ENCODE assay signal across 1 cellular context in the genomic region with DNA sequence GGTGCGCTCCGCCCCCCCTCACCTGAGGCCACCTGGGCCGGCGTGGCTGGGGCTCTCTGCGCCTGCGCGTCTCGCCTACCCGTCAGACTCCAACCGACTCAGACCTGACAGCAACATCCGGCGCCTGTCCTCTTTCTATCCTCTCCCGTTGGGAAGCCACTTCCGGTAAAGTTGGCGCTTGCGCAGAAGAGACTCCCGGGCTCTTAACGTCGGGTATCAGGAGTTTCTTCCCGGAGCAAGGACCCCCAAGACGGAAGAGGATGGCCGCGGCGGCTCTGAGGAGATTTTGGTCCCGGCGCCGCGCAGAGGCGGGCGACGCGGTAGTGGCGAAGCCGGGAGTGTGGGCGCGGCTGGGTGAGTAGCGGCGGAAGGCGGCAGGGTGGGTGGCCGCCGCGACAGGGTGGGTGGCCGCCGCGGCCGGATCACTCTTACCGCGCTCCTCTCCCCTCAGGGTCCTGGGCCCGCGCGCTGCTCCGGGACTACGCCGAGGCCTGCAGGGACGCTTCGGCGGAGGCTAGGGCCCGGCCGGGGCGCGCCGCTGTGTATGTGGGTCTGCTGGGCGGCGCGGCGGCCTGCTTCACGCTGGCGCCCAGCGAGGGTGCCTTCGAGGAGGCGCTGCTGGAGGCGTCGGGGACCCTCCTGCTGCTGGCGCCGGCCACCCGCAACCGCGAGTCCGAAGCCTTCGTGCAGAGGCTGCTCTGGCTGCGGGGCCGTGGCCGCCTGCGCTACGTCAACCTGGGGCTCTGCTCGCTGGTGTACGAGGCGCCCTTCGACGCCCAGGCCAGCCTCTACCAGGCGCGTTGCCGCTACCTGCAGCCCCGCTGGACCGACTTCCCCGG.
TF ChIP-seq lines count a peak whose summit lies in the region.

A gene (plus strand): TSS at position 249 of the 839 bp plus-strand sequence. CDS start 12 bp downstream, at position 261.
A gene (minus strand): TSS at position 77 of the 839 bp plus-strand sequence. CDS start 229 bp downstream, outside the sequence.

TF ChIP-seq in HepG2, 621 proteins besides CTCF, POLR2A, EP300 and RAD21 (continues in another document):
- TF ChIP-seq, protein P1, sequence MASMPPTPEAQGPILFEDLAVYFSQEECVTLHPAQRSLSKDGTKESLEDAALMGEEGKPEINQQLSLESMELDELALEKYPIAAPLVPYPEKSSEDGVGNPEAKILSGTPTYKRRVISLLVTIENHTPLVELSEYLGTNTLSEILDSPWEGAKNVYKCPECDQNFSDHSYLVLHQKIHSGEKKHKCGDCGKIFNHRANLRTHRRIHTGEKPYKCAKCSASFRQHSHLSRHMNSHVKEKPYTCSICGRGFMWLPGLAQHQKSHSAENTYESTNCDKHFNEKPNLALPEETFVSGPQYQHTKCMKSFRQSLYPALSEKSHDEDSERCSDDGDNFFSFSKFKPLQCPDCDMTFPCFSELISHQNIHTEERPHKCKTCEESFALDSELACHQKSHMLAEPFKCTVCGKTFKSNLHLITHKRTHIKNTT (CRISPR knock-in tag; IDR thresholded peaks at IDR 0.05) = no peak
- TF ChIP-seq MTF2 (CRISPR knock-in tag; IDR thresholded peaks at IDR 0.05; ENCODE audit: borderline replicate concordance) (no peak), ZNF253 (CRISPR knock-in tag; IDR thresholded peaks at IDR 0.05; ENCODE audit: borderline replicate concordance) (0 out of 2 replicates have a peak, but pooled peaks have one; percentile 71), ZNF761 (CRISPR knock-in tag; conservative IDR thresholded peaks at IDR 0.05) (no peak), KLF6 (CRISPR knock-in tag; IDR thresholded peaks at IDR 0.05) (0 out of 2 replicates have a peak, but pooled peaks have one; percentile 47), ZFP36L2 (CRISPR knock-in tag; IDR thresholded peaks at IDR 0.05) (no peak), NKX3-1 (CRISPR knock-in tag; IDR thresholded peaks at IDR 0.05) (peak; percentile 64; the same call in 1 of the 2 replicates), FOSL2 (CRISPR knock-in tag; IDR thresholded peaks at IDR 0.05) (peak; percentile 56), SOX13 (IDR thresholded peaks at IDR 0.05) (no peak), SOX13 (CRISPR knock-in tag; conservative IDR thresholded peaks at IDR 0.05 in 1 of 2, IDR thresholded peaks at IDR 0.05 in 1 of 2) (no peak), ZBTB8A (CRISPR knock-in tag; IDR thresholded peaks at IDR 0.05; ENCODE audit: borderline replicate concordance, low read depth) (peak; percentile 69; the same call in 1 of the 2 replicates), POLR2G (IDR thresholded peaks at IDR 0.05; ENCODE audit: low read depth, low read length) (peak; percentile 87), ZNF224 (CRISPR knock-in tag; IDR thresholded peaks at IDR 0.05) (no peak), ZNF563 (CRISPR knock-in tag; IDR thresholded peaks at IDR 0.05) (no peak), ZFP62 (CRISPR knock-in tag; IDR thresholded peaks at IDR 0.05) (no peak), SP1 (IDR thresholded peaks at IDR 0.05) (no peak), SP1 (CRISPR knock-in tag; IDR thresholded peaks at IDR 0.05) (peak; percentile 25; the same call in 1 of the 2 replicates), ZNF451 (CRISPR knock-in tag; IDR thresholded peaks at IDR 0.05) (peak; percentile 76; the same call in 1 of the 2 replicates), JUNB (CRISPR knock-in tag; IDR thresholded peaks at IDR 0.05; ENCODE audit: borderline replicate concordance) (no peak), ZFYVE20 (CRISPR knock-in tag; IDR thresholded peaks at IDR 0.05; ENCODE audit: borderline replicate concordance, low read depth) (0 out of 2 replicates have a peak, but pooled peaks have one; percentile 26), PRPF4 (IDR thresholded peaks at IDR 0.05; ENCODE audit: low read depth, low read length, poor library complexity, severe bottlenecking) (no peak), RFX1 (IDR thresholded peaks at IDR 0.05) (no peak), MEIS2 (CRISPR knock-in tag; IDR thresholded peaks at IDR 0.05) (peak; percentile 83), ZNF546 (CRISPR knock-in tag; conservative IDR thresholded peaks at IDR 0.05) (peak; percentile 70; the same call in 1 of the 2 replicates), ZNF776 (CRISPR knock-in tag; IDR thresholded peaks at IDR 0.05) (peak; percentile 53; the same call in 1 of the 2 replicates), TOPORS (CRISPR knock-in tag; IDR thresholded peaks at IDR 0.05) (peak; percentile 33; the same call in 1 of the 2 replicates), ZNF331 (CRISPR knock-in tag; IDR thresholded peaks at IDR 0.05) (peak; percentile 48; the same call in 1 of the 2 replicates), ZNF572 (CRISPR knock-in tag; IDR thresholded peaks at IDR 0.05) (no peak)
- TF ChIP-seq, protein P2, sequence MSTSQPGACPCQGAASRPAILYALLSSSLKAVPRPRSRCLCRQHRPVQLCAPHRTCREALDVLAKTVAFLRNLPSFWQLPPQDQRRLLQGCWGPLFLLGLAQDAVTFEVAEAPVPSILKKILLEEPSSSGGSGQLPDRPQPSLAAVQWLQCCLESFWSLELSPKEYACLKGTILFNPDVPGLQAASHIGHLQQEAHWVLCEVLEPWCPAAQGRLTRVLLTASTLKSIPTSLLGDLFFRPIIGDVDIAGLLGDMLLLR (CRISPR knock-in tag; IDR thresholded peaks at IDR 0.05) = 0 out of 2 replicates have a peak, but pooled peaks have one; percentile 24
- TF ChIP-seq, protein P3, sequence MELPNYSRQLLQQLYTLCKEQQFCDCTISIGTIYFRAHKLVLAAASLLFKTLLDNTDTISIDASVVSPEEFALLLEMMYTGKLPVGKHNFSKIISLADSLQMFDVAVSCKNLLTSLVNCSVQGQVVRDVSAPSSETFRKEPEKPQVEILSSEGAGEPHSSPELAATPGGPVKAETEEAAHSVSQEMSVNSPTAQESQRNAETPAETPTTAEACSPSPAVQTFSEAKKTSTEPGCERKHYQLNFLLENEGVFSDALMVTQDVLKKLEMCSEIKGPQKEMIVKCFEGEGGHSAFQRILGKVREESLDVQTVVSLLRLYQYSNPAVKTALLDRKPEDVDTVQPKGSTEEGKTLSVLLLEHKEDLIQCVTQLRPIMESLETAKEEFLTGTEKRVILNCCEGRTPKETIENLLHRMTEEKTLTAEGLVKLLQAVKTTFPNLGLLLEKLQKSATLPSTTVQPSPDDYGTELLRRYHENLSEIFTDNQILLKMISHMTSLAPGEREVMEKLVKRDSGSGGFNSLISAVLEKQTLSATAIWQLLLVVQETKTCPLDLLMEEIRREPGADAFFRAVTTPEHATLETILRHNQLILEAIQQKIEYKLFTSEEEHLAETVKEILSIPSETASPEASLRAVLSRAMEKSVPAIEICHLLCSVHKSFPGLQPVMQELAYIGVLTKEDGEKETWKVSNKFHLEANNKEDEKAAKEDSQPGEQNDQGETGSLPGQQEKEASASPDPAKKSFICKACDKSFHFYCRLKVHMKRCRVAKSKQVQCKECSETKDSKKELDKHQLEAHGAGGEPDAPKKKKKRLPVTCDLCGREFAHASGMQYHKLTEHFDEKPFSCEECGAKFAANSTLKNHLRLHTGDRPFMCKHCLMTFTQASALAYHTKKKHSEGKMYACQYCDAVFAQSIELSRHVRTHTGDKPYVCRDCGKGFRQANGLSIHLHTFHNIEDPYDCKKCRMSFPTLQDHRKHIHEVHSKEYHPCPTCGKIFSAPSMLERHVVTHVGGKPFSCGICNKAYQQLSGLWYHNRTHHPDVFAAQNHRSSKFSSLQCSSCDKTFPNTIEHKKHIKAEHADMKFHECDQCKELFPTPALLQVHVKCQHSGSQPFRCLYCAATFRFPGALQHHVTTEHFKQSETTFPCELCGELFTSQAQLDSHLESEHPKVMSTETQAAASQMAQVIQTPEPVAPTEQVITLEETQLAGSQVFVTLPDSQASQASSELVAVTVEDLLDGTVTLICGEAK (IDR thresholded peaks at IDR 0.05) = peak; percentile 98
- TF ChIP-seq, protein P3 (CRISPR knock-in tag; IDR thresholded peaks at IDR 0.05) = peak; percentile 67
- TF ChIP-seq, protein P4, sequence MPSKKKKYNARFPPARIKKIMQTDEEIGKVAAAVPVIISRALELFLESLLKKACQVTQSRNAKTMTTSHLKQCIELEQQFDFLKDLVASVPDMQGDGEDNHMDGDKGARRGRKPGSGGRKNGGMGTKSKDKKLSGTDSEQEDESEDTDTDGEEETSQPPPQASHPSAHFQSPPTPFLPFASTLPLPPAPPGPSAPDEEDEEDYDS (CRISPR knock-in tag; IDR thresholded peaks at IDR 0.05) = no peak
- TF ChIP-seq, protein P5, sequence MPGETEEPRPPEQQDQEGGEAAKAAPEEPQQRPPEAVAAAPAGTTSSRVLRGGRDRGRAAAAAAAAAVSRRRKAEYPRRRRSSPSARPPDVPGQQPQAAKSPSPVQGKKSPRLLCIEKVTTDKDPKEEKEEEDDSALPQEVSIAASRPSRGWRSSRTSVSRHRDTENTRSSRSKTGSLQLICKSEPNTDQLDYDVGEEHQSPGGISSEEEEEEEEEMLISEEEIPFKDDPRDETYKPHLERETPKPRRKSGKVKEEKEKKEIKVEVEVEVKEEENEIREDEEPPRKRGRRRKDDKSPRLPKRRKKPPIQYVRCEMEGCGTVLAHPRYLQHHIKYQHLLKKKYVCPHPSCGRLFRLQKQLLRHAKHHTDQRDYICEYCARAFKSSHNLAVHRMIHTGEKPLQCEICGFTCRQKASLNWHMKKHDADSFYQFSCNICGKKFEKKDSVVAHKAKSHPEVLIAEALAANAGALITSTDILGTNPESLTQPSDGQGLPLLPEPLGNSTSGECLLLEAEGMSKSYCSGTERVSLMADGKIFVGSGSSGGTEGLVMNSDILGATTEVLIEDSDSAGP (CRISPR knock-in tag; IDR thresholded peaks at IDR 0.05; ENCODE audit: borderline replicate concordance) = peak; percentile 75; the same call in 1 of the 2 replicates
- TF ChIP-seq, protein P6, sequence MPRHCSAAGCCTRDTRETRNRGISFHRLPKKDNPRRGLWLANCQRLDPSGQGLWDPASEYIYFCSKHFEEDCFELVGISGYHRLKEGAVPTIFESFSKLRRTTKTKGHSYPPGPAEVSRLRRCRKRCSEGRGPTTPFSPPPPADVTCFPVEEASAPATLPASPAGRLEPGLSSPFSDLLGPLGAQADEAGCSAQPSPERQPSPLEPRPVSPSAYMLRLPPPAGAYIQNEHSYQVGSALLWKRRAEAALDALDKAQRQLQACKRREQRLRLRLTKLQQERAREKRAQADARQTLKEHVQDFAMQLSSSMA (CRISPR knock-in tag; IDR thresholded peaks at IDR 0.05) = no peak
- TF ChIP-seq, protein P7, sequence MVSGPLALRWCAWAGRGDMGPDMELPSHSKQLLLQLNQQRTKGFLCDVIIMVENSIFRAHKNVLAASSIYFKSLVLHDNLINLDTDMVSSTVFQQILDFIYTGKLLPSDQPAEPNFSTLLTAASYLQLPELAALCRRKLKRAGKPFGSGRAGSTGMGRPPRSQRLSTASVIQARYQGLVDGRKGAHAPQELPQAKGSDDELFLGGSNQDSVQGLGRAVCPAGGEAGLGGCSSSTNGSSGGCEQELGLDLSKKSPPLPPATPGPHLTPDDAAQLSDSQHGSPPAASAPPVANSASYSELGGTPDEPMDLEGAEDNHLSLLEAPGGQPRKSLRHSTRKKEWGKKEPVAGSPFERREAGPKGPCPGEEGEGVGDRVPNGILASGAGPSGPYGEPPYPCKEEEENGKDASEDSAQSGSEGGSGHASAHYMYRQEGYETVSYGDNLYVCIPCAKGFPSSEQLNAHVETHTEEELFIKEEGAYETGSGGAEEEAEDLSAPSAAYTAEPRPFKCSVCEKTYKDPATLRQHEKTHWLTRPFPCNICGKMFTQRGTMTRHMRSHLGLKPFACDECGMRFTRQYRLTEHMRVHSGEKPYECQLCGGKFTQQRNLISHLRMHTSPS (CRISPR knock-in tag; IDR thresholded peaks at IDR 0.05; ENCODE audit: low read depth) = no peak
- TF ChIP-seq, protein P8, sequence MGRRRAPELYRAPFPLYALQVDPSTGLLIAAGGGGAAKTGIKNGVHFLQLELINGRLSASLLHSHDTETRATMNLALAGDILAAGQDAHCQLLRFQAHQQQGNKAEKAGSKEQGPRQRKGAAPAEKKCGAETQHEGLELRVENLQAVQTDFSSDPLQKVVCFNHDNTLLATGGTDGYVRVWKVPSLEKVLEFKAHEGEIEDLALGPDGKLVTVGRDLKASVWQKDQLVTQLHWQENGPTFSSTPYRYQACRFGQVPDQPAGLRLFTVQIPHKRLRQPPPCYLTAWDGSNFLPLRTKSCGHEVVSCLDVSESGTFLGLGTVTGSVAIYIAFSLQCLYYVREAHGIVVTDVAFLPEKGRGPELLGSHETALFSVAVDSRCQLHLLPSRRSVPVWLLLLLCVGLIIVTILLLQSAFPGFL (CRISPR knock-in tag; IDR thresholded peaks at IDR 0.05) = no peak
